ENCODE assay signal across 12 cellular contexts in the genomic region with DNA sequence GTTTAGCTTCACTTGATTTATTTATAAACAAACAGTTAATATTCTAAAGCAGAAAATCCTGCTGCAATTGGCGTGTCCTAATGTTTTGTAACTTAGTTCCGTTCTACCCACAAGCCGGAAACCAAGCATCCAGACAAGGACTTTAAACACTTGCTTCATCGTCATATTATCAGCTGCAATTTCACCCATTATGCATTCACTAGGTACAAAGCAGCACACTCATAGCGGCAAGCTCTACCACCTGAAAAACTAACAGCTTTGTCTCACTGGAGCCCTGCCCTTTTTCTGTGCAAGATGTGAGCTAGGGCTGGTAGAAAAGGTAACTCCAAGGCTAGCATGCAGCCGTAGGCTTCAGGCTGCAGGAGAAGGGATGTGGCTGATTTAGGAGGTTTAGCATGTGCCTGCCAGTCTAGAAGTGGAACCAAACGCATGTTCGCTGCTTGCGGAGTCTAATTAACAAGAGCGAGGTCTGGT. TPM values are rescaled to one million over a fixed set of nuclear protein-coding genes. Genes with fewer than 3 reads are reported as not detected.
A peak's percentile ranks its signal among the peaks of the same experiment; 100 is the strongest.
DNase-seq lines count a peak whose midpoint lies in the region; ATAC-seq and TF ChIP-seq lines count a peak whose summit lies in the region.
"Had no signal": no experiment of that assay in that cellular context is flagged by ENCODE, and none has a peak within 500 bp of the region (broad histone marks: within the 10 kb centered on the region; RNA-seq: fewer than 3 reads in every experiment).

No MANE protein-coding gene starts in this region.

- ATAC-seq in upper lobe of right lung (peak; percentile 47), HG03135 (IDR thresholded peaks at IDR 0.05; ENCODE audit: unreplicated experiment) (no peak), GM18868 (IDR thresholded peaks at IDR 0.05; ENCODE audit: unreplicated experiment) (no peak), HG02759 (IDR thresholded peaks at IDR 0.05; ENCODE audit: unreplicated experiment) (no peak)

- intact Hi-C loops in mammary epithelial cell (cut with micrococcal nuclease) (no loop called here), upper lobe of right lung (cut with DNase I) (loop anchor here (5.0 to 10.0 kb wide), 2 partner anchors 81 to 168 kb away; no protein-coding TSS in a partner anchor)

- H3K9ac ChIP-seq in mammary epithelial cell (ENCODE audit: insufficient read depth, low read length): no peak overlapping the region

- peaks cover 7% of the 10 kb centered on the region for H3K4me1 ChIP-seq in mammary epithelial cell (ENCODE audit: insufficient read depth, low read length)
- H3K4me1 ChIP-seq in upper lobe of right lung: peaks cover 5% of the 10 kb centered on the region
- H3K4me1 ChIP-seq: Peyer's patch had no signal

- H2AFZ ChIP-seq in mammary epithelial cell (ENCODE audit: low read depth, low read length): peak overlapping the region; percentile 88

- no peak overlapping the region for H3K27ac ChIP-seq in mammary epithelial cell (ENCODE audit: insufficient read depth, low read depth, low read length)
- peak overlapping the region; percentile 26 for H3K27ac ChIP-seq in upper lobe of right lung

- H4K20me1 ChIP-seq in mammary epithelial cell (ENCODE audit: insufficient read depth, low read length): no peaks in the 10 kb centered on the region

- H3K79me2 ChIP-seq in mammary epithelial cell (ENCODE audit: insufficient read depth, low read length): no peaks in the 10 kb centered on the region

- H3K9me3 ChIP-seq in mammary epithelial cell (replicated peaks; ENCODE audit: insufficient read depth, low read length) (no peaks in the 10 kb centered on the region), upper lobe of right lung (no peaks in the 10 kb centered on the region)
- H3K9me3 ChIP-seq: Peyer's patch had no signal

- no TSS peak for BruUV-seq in mammary epithelial cell (replicated peaks; lab: Mats Ljungman, UMichigan)

- TF ChIP-seq CTCF in mammary epithelial cell (conservative IDR thresholded peaks at IDR 0.05 in 1 of 2, IDR thresholded peaks at IDR 0.05 in 1 of 2; ENCODE audit: extremely low read depth in 1 of 2, insufficient read depth in 1 of 2, low read depth in 1 of 2, low read length in 2 of 2) (no peak), upper lobe of right lung (IDR thresholded peaks at IDR 0.05) (no peak)

- H3K4me2 ChIP-seq in mammary epithelial cell (ENCODE audit: insufficient read depth, low read depth, low read length): peak overlapping the region; percentile 60

- H3K36me3 ChIP-seq in mammary epithelial cell (ENCODE audit: insufficient read depth, low read length) (no peaks in the 10 kb centered on the region), upper lobe of right lung (no peaks in the 10 kb centered on the region)
- H3K36me3 ChIP-seq: Peyer's patch had no signal

- in situ Hi-C loops in mammary epithelial cell (cut with MboI; ENCODE audit: low sequenced_read_pairs in 2 of 2): no loop called here

- no peak overlapping the region for H3K4me3 ChIP-seq in mammary epithelial cell (replicated peaks in 1 of 3; ENCODE audit: insufficient read depth in 1 of 3, low read depth in 2 of 3, low read length in 3 of 3)
- H3K4me3 ChIP-seq in upper lobe of right lung: no peak overlapping the region

- H3K27me3 ChIP-seq in mammary epithelial cell (ENCODE audit: insufficient read depth, low read length) (no peaks in the 10 kb centered on the region), upper lobe of right lung (no peaks in the 10 kb centered on the region)
- H3K27me3 ChIP-seq: Peyer's patch had no signal

- dilution Hi-C loops in mammary epithelial cell (cut with HindIII; ENCODE audit: low sequenced_read_pairs): loop anchor here (25.0 kb wide), 1 partner anchor 166 kb away; no protein-coding TSS in a partner anchor

- DNase-seq in NCI-H748 (lab: John Stamatoyannopoulos, UW; ENCODE audit: unreplicated experiment) (peak; percentile 24), NCI-H748 treated with DMSO at 0.1 percent for 48 hours (lab: John Stamatoyannopoulos, UW) (no peak), mammary epithelial cell (no peak), medulla oblongata (ENCODE audit: extremely low spot score) (peak; percentile 56), upper lobe of right lung (no peak)
- DNase-seq: stimulated activated CD4-positive, alpha-beta T cell treated with anti-CD3 and anti-CD28 coated beads, Interleukin-4, amount 100 ng/mL, for 24 hours had no signal

- 24% methylated on average over 10 of the region's 10 CpGs for WGBS in mammary epithelial cell (ENCODE audit: low coverage, missing lambda C conversion rate)

- CTCF ChIA-PET in mammary epithelial cell (lab: Charles Lee; ENCODE audit: low non-redundant PET): interaction anchor here (0.5 to 0.6 kb wide), 2 partner anchors 56 to 168 kb away, joined by 3 read pairs; no protein-coding TSS in a partner anchor

RNA-seq across cellular contexts. Expression of a gene that starts 43.7 kb away (rescaled TPM):
- total RNA-seq in mammary epithelial cell: 10 to 100 TPM; 21.3 to 55.2 TPM
- polyA plus RNA-seq in mammary epithelial cell: 15.1 TPM
- polyA minus RNA-seq in mammary epithelial cell: 5.8 TPM
- 14.8 TPM for total RNA-seq in upper lobe of right lung

RNA-seq across cellular contexts. Expression of a gene that starts 54.0 kb away (rescaled TPM):
- total RNA-seq in mammary epithelial cell: not detected
- polyA plus RNA-seq in mammary epithelial cell: not detected
- polyA minus RNA-seq in mammary epithelial cell: not detected
- total RNA-seq in upper lobe of right lung: not detected
- total RNA-seq: activated CD8-positive, alpha-beta memory T cell treated with anti-CD3 and anti-CD28 coated beads for 36 hours; lung microvascular endothelial cell had no signal

Comparison
In these comparisons a context has a peak if more than half of its experiments do, and no peak if none do; other contexts are left out.
1. DNase-seq: peak in NCI-H748 (single experiment) and medulla oblongata (single experiment); none in NCI-H748 treated with DMSO at 0.1 percent for 48 hours (single experiment), mammary epithelial cell (single experiment) and upper lobe of right lung (single experiment).